In genomic region chr2:95267458-95268207, GRCh38 we compare ENCODE assay signal across 16 cellular contexts. TPM values are rescaled to one million over a fixed set of nuclear protein-coding genes. Genes with fewer than 3 reads are reported as not detected.
DNase-seq lines count a peak whose midpoint lies in the region; ATAC-seq, FAIRE-seq and TF ChIP-seq lines count a peak whose summit lies in the region.
"Had no signal": no experiment of that assay in that cellular context is flagged by ENCODE, and none has a peak within 500 bp of the region (broad histone marks: within the 10 kb centered on the region; RNA-seq: fewer than 3 reads in every experiment).

No MANE protein-coding gene starts in this region.

- POLR2A ChIA-PET in activated CD8-positive, alpha-beta T cell treated with anti-CD3 and anti-CD28 coated beads, Interleukin-2, amount 10 ng/mL, durations not matched to agents 7 days and 5 days (lab: Charles Lee): no interaction called here
- POLR2A ChIA-PET in activated CD8-positive, alpha-beta T cell treated with anti-CD3 and anti-CD28 coated beads for 36 hours (lab: Charles Lee): no interaction called here

- peaks cover 2% of the 10 kb centered on the region for H3K27me3 Mint-ChIP-seq in activated CD8-positive, alpha-beta T cell treated with anti-CD3 and anti-CD28 coated beads, Interleukin-2, amount 10 ng/mL, durations not matched to agents 7 days and 5 days (ENCODE audit: low read depth)
- H3K27me3 Mint-ChIP-seq in activated CD8-positive, alpha-beta T cell treated with anti-CD3 and anti-CD28 coated beads for 36 hours: no peaks in the 10 kb centered on the region

- intact Hi-C loops in activated CD8-positive, alpha-beta T cell treated with anti-CD3 and anti-CD28 coated beads for 36 hours (cut with micrococcal nuclease): no loop called here
- intact Hi-C loops in sciatic nerve (cut with DNase I): no loop called here

- no peak overlapping the region for H3K27ac Mint-ChIP-seq in activated CD8-positive, alpha-beta T cell treated with anti-CD3 and anti-CD28 coated beads, Interleukin-2, amount 10 ng/mL, durations not matched to agents 7 days and 5 days
- no peak overlapping the region for H3K27ac Mint-ChIP-seq in activated CD8-positive, alpha-beta T cell treated with anti-CD3 and anti-CD28 coated beads for 36 hours
- H3K27ac Mint-ChIP-seq: CD4-positive, alpha-beta memory T cell; naive thymus-derived CD8-positive, alpha-beta T cell had no signal

- no peak for TF ChIP-seq POLR2A in GM12892 (IDR thresholded peaks at IDR 0.05; ENCODE audit: low read depth, low read length)

- no peak for ATAC-seq in activated CD8-positive, alpha-beta T cell treated with anti-CD3 and anti-CD28 coated beads, Interleukin-2, amount 10 ng/mL, durations not matched to agents 7 days and 5 days
- ATAC-seq in activated CD8-positive, alpha-beta T cell treated with anti-CD3 and anti-CD28 coated beads for 36 hours: no peak
- ATAC-seq in sciatic nerve: peak; percentile 33
- ATAC-seq in SK-N-SH treated with all-trans-retinoic acid at 6 μM for 48 hours: no peak
- ATAC-seq: heart left ventricle; naive thymus-derived CD8-positive, alpha-beta T cell had no signal

- no peak for FAIRE-seq in GM12892 (lab: Jason Lieb, UNC)
- FAIRE-seq: bronchial epithelial cell, G401.6 had no signal

- CTCF ChIA-PET in activated CD8-positive, alpha-beta T cell treated with anti-CD3 and anti-CD28 coated beads, Interleukin-2, amount 10 ng/mL, durations not matched to agents 7 days and 5 days (lab: Charles Lee): no interaction called here
- CTCF ChIA-PET in activated CD8-positive, alpha-beta T cell treated with anti-CD3 and anti-CD28 coated beads for 36 hours (lab: Charles Lee): no interaction called here

- DNase-seq in activated CD8-positive, alpha-beta T cell treated with anti-CD3 and anti-CD28 coated beads, Interleukin-2, amount 10 ng/mL, durations not matched to agents 7 days and 5 days: peak; percentile 4
- no peak for DNase-seq in activated CD8-positive, alpha-beta T cell treated with anti-CD3 and anti-CD28 coated beads for 36 hours
- DNase-seq in amniotic epithelial cell (ENCODE audit: low read depth) (peak; percentile 54), left kidney (ENCODE audit: low read depth, low spot score) (peak; percentile 56), sciatic nerve (ENCODE audit: low spot score) (no peak), GM12892 (ENCODE audit: insufficient read length) (no peak)
- no peak for DNase-seq in stimulated activated CD4-positive, alpha-beta T cell treated with anti-CD3 and anti-CD28 coated beads, Interleukin-15, amount 100 ng/mL, for 24 hours
- DNase-seq: activated gamma-delta T cell treated with Interleukin-2 at 50 U/mL for 16 hours; CD4-positive, alpha-beta memory T cell; NCI-H146; NCI-H524 treated with DMSO at 0.1 percent for 48 hours had no signal

- no peaks in the 10 kb centered on the region for H3K36me3 Mint-ChIP-seq in activated CD8-positive, alpha-beta T cell treated with anti-CD3 and anti-CD28 coated beads, Interleukin-2, amount 10 ng/mL, durations not matched to agents 7 days and 5 days (ENCODE audit: low read depth)
- H3K36me3 Mint-ChIP-seq in activated CD8-positive, alpha-beta T cell treated with anti-CD3 and anti-CD28 coated beads for 36 hours (ENCODE audit: low read depth): no peaks in the 10 kb centered on the region
- H3K36me3 Mint-ChIP-seq: CD4-positive, alpha-beta memory T cell; naive thymus-derived CD8-positive, alpha-beta T cell had no signal

- H3K4me1 Mint-ChIP-seq in activated CD8-positive, alpha-beta T cell treated with anti-CD3 and anti-CD28 coated beads, Interleukin-2, amount 10 ng/mL, durations not matched to agents 7 days and 5 days (ENCODE audit: low read depth): no peaks in the 10 kb centered on the region
- H3K4me1 Mint-ChIP-seq in activated CD8-positive, alpha-beta T cell treated with anti-CD3 and anti-CD28 coated beads for 36 hours (ENCODE audit: low read depth): no peaks in the 10 kb centered on the region
- H3K4me1 Mint-ChIP-seq: CD4-positive, alpha-beta memory T cell; naive thymus-derived CD8-positive, alpha-beta T cell had no signal

- no peak overlapping the region for H3K4me3 Mint-ChIP-seq in activated CD8-positive, alpha-beta T cell treated with anti-CD3 and anti-CD28 coated beads, Interleukin-2, amount 10 ng/mL, durations not matched to agents 7 days and 5 days
- no peak overlapping the region for H3K4me3 Mint-ChIP-seq in activated CD8-positive, alpha-beta T cell treated with anti-CD3 and anti-CD28 coated beads for 36 hours
- H3K4me3 Mint-ChIP-seq: CD4-positive, alpha-beta memory T cell; naive thymus-derived CD8-positive, alpha-beta T cell had no signal

- H3K9me3 Mint-ChIP-seq in activated CD8-positive, alpha-beta T cell treated with anti-CD3 and anti-CD28 coated beads, Interleukin-2, amount 10 ng/mL, durations not matched to agents 7 days and 5 days (ENCODE audit: insufficient read depth): no peaks in the 10 kb centered on the region
- H3K9me3 Mint-ChIP-seq in activated CD8-positive, alpha-beta T cell treated with anti-CD3 and anti-CD28 coated beads for 36 hours: no peaks in the 10 kb centered on the region

- no peak for TF ChIP-seq CTCF in activated CD8-positive, alpha-beta T cell treated with anti-CD3 and anti-CD28 coated beads for 36 hours (IDR thresholded peaks at IDR 0.05)

TF ChIP-seq in SK-N-SH treated with all-trans-retinoic acid at 6 μM for 48 hours, 23 proteins besides CTCF, POLR2A, EP300 and RAD21 (continues in another document):
- TF ChIP-seq ZFP30 (CRISPR knock-in tag; IDR thresholded peaks at IDR 0.05) (no peak), CREB5 (CRISPR knock-in tag; IDR thresholded peaks at IDR 0.05; ENCODE audit: low read depth) (no peak), OSR1 (CRISPR knock-in tag; IDR thresholded peaks at IDR 0.05) (no peak), ZFP3 (CRISPR knock-in tag; IDR thresholded peaks at IDR 0.05) (no peak), BACH2 (CRISPR knock-in tag; IDR thresholded peaks at IDR 0.05; ENCODE audit: borderline replicate concordance) (no peak), RARB (CRISPR knock-in tag; IDR thresholded peaks at IDR 0.05) (no peak), ARNTL (CRISPR knock-in tag; IDR thresholded peaks at IDR 0.05; ENCODE audit: borderline replicate concordance, low read depth) (no peak), PPARA (CRISPR knock-in tag; IDR thresholded peaks at IDR 0.05; ENCODE audit: borderline replicate concordance) (no peak), ZC3H10 (CRISPR knock-in tag; IDR thresholded peaks at IDR 0.05) (no peak), GLIS3 (CRISPR knock-in tag; IDR thresholded peaks at IDR 0.05) (no peak), ESRRG (CRISPR knock-in tag; IDR thresholded peaks at IDR 0.05) (no peak), ZNF8 (CRISPR knock-in tag; IDR thresholded peaks at IDR 0.05) (no peak), TOX (CRISPR knock-in tag; IDR thresholded peaks at IDR 0.05; ENCODE audit: borderline replicate concordance) (no peak), TCF4 (CRISPR knock-in tag; IDR thresholded peaks at IDR 0.05; ENCODE audit: borderline replicate concordance) (no peak), ISL1 (CRISPR knock-in tag; IDR thresholded peaks at IDR 0.05) (no peak), PATZ1 (CRISPR knock-in tag; IDR thresholded peaks at IDR 0.05; ENCODE audit: borderline replicate concordance) (no peak), CSDC2 (CRISPR knock-in tag; IDR thresholded peaks at IDR 0.05) (no peak)

RNA-seq across cellular contexts. Expression of gene PROM2, which starts 6.6 kb away (rescaled TPM):
- under 1 TPM; 0.34 to 0.47 TPM for total RNA-seq in activated CD8-positive, alpha-beta T cell treated with anti-CD3 and anti-CD28 coated beads, Interleukin-2, amount 10 ng/mL, durations not matched to agents 7 days and 5 days
- total RNA-seq in activated CD8-positive, alpha-beta T cell treated with anti-CD3 and anti-CD28 coated beads for 36 hours: 1 to 10 TPM in 1 of 2 experiments, under 1 TPM in 1; 0.47 to 1.2 TPM
- total RNA-seq in sciatic nerve: 3.0 TPM
- 0.08 TPM for polyA plus RNA-seq in GM12892 (2012; ENCODE audit: missing spikeins)
- polyA plus RNA-seq: CD4-positive, alpha-beta memory T cell; naive thymus-derived CD8-positive, alpha-beta T cell had no signal

RNA-seq across cellular contexts. Expression of gene KCNIP3, which starts 29.5 kb away (rescaled TPM):
- not detected for total RNA-seq in activated CD8-positive, alpha-beta T cell treated with anti-CD3 and anti-CD28 coated beads, Interleukin-2, amount 10 ng/mL, durations not matched to agents 7 days and 5 days
- not detected for total RNA-seq in activated CD8-positive, alpha-beta T cell treated with anti-CD3 and anti-CD28 coated beads for 36 hours
- total RNA-seq in sciatic nerve: 13.9 TPM
- not detected for polyA plus RNA-seq in GM12892 (2012; ENCODE audit: missing spikeins)
- total RNA-seq: CD4-positive, alpha-beta memory T cell; naive thymus-derived CD8-positive, alpha-beta T cell had no signal
- polyA plus RNA-seq: CD4-positive, alpha-beta memory T cell; naive thymus-derived CD8-positive, alpha-beta T cell had no signal

Comparison
In these comparisons a context has a peak if more than half of its experiments do, and no peak if none do; other contexts are left out.
1. DNase-seq: peak in activated CD8-positive, alpha-beta T cell treated with anti-CD3 and anti-CD28 coated beads, Interleukin-2, amount 10 ng/mL, durations not matched to agents 7 days and 5 days (single experiment), amniotic epithelial cell (single experiment) and left kidney (single experiment); none in activated CD8-positive, alpha-beta T cell treated with anti-CD3 and anti-CD28 coated beads for 36 hours (single experiment), sciatic nerve (single experiment), GM12892 (single experiment) and stimulated activated CD4-positive, alpha-beta T cell treated with anti-CD3 and anti-CD28 coated beads, Interleukin-15, amount 100 ng/mL, for 24 hours (single experiment).
2. RNA of gene KCNIP3, which starts 29.5 kb away (total RNA-seq): 13.9 TPM in sciatic nerve (single experiment); not detected in activated CD8-positive, alpha-beta T cell treated with anti-CD3 and anti-CD28 coated beads, Interleukin-2, amount 10 ng/mL, durations not matched to agents 7 days and 5 days and not detected in activated CD8-positive, alpha-beta T cell treated with anti-CD3 and anti-CD28 coated beads for 36 hours; every median in the first group is over 10 times any median in the second.